Comparison of ENCODE assay signal across 2 cellular contexts in the genomic region with DNA sequence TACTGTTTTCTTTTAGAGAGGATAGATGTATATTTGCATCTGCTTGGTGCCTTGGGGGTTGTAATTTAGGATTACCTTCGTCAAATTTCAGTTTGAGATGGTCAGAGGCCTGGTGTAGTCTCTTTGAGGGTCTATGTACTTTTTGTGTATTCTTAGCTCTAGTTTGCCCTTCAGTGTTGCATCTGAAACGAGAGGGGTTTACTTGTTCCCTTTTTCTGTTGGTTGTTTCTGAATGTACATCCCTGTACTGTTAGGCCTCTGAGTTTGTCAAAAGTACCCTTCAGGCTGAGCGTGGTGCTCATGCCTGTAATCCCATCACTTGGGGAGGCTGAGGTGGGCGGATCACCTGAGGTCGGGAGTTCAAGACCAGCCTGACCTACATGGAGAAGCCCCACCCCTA.
TF ChIP-seq lines count a peak whose summit lies in the region.

No MANE protein-coding gene starts in this region.

TF ChIP-seq in GM23338, 12 proteins besides CTCF, POLR2A, EP300 and RAD21 (continues in another document):
- TF ChIP-seq REST (IDR thresholded peaks at IDR 0.05; ENCODE audit: unreplicated experiment) (no peak), CREB1 (CRISPR knock-in tag; IDR thresholded peaks at IDR 0.05; ENCODE audit: low read depth) (no peak), JUNB (IDR thresholded peaks at IDR 0.05; ENCODE audit: unreplicated experiment) (no peak), ZNF114 (CRISPR knock-in tag; IDR thresholded peaks at IDR 0.05) (no peak), NANOG (IDR thresholded peaks at IDR 0.05; ENCODE audit: borderline replicate concordance) (no peak), STAT1 (IDR thresholded peaks at IDR 0.05; ENCODE audit: unreplicated experiment) (no peak), POLR2AphosphoS5 (IDR thresholded peaks at IDR 0.05; ENCODE audit: low read depth) (no peak), EZH2 (IDR thresholded peaks at IDR 0.05; ENCODE audit: low read depth, unreplicated experiment) (no peak)
- TF ChIP-seq, protein P1, sequence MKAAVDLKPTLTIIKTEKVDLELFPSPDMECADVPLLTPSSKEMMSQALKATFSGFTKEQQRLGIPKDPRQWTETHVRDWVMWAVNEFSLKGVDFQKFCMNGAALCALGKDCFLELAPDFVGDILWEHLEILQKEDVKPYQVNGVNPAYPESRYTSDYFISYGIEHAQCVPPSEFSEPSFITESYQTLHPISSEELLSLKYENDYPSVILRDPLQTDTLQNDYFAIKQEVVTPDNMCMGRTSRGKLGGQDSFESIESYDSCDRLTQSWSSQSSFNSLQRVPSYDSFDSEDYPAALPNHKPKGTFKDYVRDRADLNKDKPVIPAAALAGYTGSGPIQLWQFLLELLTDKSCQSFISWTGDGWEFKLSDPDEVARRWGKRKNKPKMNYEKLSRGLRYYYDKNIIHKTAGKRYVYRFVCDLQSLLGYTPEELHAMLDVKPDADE (IDR thresholded peaks at IDR 0.05): no peak
- TF ChIP-seq, protein P2, sequence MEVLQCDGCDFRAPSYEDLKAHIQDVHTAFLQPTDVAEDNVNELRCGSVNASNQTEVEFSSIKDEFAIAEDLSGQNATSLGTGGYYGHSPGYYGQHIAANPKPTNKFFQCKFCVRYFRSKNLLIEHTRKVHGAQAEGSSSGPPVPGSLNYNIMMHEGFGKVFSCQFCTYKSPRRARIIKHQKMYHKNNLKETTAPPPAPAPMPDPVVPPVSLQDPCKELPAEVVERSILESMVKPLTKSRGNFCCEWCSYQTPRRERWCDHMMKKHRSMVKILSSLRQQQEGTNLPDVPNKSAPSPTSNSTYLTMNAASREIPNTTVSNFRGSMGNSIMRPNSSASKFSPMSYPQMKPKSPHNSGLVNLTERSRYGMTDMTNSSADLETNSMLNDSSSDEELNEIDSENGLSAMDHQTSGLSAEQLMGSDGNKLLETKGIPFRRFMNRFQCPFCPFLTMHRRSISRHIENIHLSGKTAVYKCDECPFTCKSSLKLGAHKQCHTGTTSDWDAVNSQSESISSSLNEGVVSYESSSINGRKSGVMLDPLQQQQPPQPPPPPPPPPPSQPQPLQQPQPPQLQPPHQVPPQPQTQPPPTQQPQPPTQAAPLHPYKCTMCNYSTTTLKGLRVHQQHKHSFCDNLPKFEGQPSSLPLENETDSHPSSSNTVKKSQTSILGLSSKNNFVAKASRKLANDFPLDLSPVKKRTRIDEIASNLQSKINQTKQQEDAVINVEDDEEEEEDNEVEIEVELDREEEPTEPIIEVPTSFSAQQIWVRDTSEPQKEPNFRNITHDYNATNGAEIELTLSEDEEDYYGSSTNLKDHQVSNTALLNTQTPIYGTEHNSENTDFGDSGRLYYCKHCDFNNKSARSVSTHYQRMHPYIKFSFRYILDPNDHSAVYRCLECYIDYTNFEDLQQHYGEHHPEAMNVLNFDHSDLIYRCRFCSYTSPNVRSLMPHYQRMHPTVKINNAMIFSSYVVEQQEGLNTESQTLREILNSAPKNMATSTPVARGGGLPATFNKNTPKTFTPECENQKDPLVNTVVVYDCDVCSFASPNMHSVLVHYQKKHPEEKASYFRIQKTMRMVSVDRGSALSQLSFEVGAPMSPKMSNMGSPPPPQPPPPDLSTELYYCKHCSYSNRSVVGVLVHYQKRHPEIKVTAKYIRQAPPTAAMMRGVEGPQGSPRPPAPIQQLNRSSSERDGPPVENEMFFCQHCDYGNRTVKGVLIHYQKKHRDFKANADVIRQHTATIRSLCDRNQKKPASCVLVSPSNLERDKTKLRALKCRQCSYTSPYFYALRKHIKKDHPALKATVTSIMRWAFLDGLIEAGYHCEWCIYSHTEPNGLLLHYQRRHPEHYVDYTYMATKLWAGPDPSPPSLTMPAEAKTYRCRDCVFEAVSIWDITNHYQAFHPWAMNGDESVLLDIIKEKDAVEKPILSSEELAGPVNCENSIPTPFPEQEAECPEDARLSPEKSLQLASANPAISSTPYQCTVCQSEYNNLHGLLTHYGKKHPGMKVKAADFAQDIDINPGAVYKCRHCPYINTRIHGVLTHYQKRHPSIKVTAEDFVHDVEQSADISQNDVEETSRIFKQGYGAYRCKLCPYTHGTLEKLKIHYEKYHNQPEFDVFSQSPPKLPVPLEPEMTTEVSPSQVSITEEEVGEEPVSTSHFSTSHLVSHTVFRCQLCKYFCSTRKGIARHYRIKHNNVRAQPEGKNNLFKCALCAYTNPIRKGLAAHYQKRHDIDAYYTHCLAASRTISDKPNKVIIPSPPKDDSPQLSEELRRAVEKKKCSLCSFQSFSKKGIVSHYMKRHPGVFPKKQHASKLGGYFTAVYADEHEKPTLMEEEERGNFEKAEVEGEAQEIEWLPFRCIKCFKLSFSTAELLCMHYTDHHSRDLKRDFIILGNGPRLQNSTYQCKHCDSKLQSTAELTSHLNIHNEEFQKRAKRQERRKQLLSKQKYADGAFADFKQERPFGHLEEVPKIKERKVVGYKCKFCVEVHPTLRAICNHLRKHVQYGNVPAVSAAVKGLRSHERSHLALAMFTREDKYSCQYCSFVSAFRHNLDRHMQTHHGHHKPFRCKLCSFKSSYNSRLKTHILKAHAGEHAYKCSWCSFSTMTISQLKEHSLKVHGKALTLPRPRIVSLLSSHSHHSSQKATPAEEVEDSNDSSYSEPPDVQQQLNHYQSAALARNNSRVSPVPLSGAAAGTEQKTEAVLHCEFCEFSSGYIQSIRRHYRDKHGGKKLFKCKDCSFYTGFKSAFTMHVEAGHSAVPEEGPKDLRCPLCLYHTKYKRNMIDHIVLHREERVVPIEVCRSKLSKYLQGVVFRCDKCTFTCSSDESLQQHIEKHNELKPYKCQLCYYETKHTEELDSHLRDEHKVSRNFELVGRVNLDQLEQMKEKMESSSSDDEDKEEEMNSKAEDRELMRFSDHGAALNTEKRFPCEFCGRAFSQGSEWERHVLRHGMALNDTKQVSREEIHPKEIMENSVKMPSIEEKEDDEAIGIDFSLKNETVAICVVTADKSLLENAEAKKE (CRISPR knock-in tag; IDR thresholded peaks at IDR 0.05): no peak

TF ChIP-seq in GM12878, 131 proteins besides CTCF, POLR2A, EP300 and RAD21:
- no peak for TF ChIP-seq STAT3 (IDR thresholded peaks at IDR 0.05; ENCODE audit: low read depth, low read length)
- TF ChIP-seq ZNF384 (IDR thresholded peaks at IDR 0.05; ENCODE audit: borderline replicate concordance, low read depth, low read length): 0 out of 2 replicates have a peak, but pooled peaks have one; percentile 11
